In the genomic region with DNA sequence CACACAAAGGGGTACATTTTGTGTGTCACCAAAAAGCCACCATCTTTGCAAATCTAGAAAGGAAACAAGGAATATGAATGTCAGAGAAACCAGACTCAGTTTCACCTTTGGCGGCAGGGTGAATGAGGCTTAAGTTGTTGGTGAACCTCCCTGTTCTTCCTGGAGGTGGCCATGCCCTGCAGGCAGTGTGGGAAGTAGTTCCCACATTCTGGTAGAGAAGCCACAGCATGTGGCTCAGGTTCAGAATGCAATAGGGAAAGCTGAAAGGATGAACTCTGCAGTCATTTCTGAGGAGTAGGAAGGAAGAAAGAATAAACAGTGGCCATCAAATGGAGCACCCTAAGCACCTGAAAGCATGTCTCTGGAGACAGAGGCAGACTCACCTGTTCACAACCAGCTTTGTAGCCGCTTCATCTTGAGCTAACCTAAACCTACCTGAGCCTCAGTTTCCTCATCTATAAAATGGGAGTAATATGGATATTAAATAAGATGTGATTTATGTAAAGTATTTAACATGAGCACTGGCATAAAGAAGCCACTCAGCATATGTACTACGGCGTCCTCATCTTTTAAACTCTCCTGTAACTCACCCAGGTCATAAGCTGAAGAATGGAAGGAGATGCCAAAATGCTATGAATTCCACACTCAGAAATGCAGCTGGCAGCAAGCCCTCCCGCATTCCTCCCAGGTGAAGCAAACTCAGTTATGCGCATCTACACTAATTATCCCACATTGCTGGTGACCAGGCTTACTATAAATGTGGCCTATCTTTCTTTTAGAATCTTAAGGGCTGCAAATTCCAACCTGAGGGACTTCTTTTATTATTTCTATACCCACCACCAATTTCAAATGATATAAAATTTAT, we compare ENCODE assay signal across 1 cellular context.
TF ChIP-seq lines count a peak whose summit lies in the region.

No MANE protein-coding gene starts in this region.

TF ChIP-seq in GM23338, 12 proteins besides CTCF, POLR2A, EP300 and RAD21 (continued from another document):
- TF ChIP-seq, protein P1, sequence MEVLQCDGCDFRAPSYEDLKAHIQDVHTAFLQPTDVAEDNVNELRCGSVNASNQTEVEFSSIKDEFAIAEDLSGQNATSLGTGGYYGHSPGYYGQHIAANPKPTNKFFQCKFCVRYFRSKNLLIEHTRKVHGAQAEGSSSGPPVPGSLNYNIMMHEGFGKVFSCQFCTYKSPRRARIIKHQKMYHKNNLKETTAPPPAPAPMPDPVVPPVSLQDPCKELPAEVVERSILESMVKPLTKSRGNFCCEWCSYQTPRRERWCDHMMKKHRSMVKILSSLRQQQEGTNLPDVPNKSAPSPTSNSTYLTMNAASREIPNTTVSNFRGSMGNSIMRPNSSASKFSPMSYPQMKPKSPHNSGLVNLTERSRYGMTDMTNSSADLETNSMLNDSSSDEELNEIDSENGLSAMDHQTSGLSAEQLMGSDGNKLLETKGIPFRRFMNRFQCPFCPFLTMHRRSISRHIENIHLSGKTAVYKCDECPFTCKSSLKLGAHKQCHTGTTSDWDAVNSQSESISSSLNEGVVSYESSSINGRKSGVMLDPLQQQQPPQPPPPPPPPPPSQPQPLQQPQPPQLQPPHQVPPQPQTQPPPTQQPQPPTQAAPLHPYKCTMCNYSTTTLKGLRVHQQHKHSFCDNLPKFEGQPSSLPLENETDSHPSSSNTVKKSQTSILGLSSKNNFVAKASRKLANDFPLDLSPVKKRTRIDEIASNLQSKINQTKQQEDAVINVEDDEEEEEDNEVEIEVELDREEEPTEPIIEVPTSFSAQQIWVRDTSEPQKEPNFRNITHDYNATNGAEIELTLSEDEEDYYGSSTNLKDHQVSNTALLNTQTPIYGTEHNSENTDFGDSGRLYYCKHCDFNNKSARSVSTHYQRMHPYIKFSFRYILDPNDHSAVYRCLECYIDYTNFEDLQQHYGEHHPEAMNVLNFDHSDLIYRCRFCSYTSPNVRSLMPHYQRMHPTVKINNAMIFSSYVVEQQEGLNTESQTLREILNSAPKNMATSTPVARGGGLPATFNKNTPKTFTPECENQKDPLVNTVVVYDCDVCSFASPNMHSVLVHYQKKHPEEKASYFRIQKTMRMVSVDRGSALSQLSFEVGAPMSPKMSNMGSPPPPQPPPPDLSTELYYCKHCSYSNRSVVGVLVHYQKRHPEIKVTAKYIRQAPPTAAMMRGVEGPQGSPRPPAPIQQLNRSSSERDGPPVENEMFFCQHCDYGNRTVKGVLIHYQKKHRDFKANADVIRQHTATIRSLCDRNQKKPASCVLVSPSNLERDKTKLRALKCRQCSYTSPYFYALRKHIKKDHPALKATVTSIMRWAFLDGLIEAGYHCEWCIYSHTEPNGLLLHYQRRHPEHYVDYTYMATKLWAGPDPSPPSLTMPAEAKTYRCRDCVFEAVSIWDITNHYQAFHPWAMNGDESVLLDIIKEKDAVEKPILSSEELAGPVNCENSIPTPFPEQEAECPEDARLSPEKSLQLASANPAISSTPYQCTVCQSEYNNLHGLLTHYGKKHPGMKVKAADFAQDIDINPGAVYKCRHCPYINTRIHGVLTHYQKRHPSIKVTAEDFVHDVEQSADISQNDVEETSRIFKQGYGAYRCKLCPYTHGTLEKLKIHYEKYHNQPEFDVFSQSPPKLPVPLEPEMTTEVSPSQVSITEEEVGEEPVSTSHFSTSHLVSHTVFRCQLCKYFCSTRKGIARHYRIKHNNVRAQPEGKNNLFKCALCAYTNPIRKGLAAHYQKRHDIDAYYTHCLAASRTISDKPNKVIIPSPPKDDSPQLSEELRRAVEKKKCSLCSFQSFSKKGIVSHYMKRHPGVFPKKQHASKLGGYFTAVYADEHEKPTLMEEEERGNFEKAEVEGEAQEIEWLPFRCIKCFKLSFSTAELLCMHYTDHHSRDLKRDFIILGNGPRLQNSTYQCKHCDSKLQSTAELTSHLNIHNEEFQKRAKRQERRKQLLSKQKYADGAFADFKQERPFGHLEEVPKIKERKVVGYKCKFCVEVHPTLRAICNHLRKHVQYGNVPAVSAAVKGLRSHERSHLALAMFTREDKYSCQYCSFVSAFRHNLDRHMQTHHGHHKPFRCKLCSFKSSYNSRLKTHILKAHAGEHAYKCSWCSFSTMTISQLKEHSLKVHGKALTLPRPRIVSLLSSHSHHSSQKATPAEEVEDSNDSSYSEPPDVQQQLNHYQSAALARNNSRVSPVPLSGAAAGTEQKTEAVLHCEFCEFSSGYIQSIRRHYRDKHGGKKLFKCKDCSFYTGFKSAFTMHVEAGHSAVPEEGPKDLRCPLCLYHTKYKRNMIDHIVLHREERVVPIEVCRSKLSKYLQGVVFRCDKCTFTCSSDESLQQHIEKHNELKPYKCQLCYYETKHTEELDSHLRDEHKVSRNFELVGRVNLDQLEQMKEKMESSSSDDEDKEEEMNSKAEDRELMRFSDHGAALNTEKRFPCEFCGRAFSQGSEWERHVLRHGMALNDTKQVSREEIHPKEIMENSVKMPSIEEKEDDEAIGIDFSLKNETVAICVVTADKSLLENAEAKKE (CRISPR knock-in tag; IDR thresholded peaks at IDR 0.05): peak; percentile 69
